In genomic region chr14:105240811-105241576, GRCh38 we compare ENCODE assay signal across 17 cellular contexts. TPM values are rescaled to one million over a fixed set of nuclear protein-coding genes. Genes with fewer than 3 reads are reported as not detected.
A peak's percentile ranks its signal among the peaks of the same experiment; 100 is the strongest.
DNase-seq lines count a peak whose midpoint lies in the region; ATAC-seq, FAIRE-seq and TF ChIP-seq lines count a peak whose summit lies in the region.
"Had no signal": no experiment of that assay in that cellular context is flagged by ENCODE, and none has a peak within 500 bp of the region (broad histone marks: within the 10 kb centered on the region; RNA-seq: fewer than 3 reads in every experiment).

No MANE protein-coding gene starts in this region.

- no peaks in the 10 kb centered on the region for H4K20me1 ChIP-seq in H9 (ENCODE audit: control insufficient read depth, insufficient read depth, insufficient read length)
- H4K20me1 ChIP-seq in OCI-LY7 (ENCODE audit: insufficient read depth, low read length) = no peaks in the 10 kb centered on the region

- peaks cover 0 to 12% (median 2%) of the 10 kb centered on the region in 3 experiments; a peak in 3 of 7 replicates for H3K36me3 Mint-ChIP-seq in H9 (ENCODE audit: insufficient read depth in 1 of 3, low read depth in 3 of 3)

- H3K4me1 ChIP-seq in H9 (ENCODE audit: insufficient read depth, low read length) (no peaks in the 10 kb centered on the region), kidney (ENCODE audit: control insufficient read depth in 1 of 2, insufficient read depth in 1 of 2, low read depth in 1 of 2, low read length in 2 of 2) (no peaks in the 10 kb centered on the region), OCI-LY7 (ENCODE audit: insufficient read depth, low read length, poor library complexity, severe bottlenecking) (no peaks in the 10 kb centered on the region)
- H3K4me1 ChIP-seq: HAP-1 had no signal

- H3K4ac ChIP-seq in H9 (ENCODE audit: low read depth, low read length) = no peak overlapping the region

- CTCF ChIA-PET in OCI-LY7 (lab: Charles Lee; ENCODE audit: unreplicated experiment) = no interaction called here

- no peaks in the 10 kb centered on the region for H3K23me2 ChIP-seq in H9 (ENCODE audit: insufficient read length, low read depth, low read length, poor library complexity, severe bottlenecking)

- H3K14ac ChIP-seq in H9 (ENCODE audit: insufficient read depth, low read length) = peak overlapping the region; percentile 1; the same call in 1 of the 2 replicates

- no peak overlapping the region for H3T11ph ChIP-seq in H9 (ENCODE audit: low read length)

- no peak overlapping the region for H2BK120ac ChIP-seq in H9 (ENCODE audit: low read depth, low read length, poor library complexity, severe bottlenecking)

- no peak overlapping the region for H2BK12ac ChIP-seq in H9 (ENCODE audit: insufficient read length, low read depth, low read length)

- H3K9ac ChIP-seq in H9 (ENCODE audit: extremely low read depth, insufficient read length, low read length) (no peak overlapping the region), kidney (ENCODE audit: low read length in 2 of 2) (no peak overlapping the region)
- H3K9ac ChIP-seq: BLaER1 treated with 17β-estradiol and CSF1 and Interleukin-3, amounts not matched to agents 10 nM and 100 nM had no signal

- no peak overlapping the region for H4K91ac ChIP-seq in H9 (ENCODE audit: insufficient read length, low read depth, low read length)

- no peak overlapping the region for H3K27ac Mint-ChIP-seq in H9
- H3K27ac Mint-ChIP-seq: B cell; CD8-positive, alpha-beta T cell had no signal

- no peak overlapping the region for H2BK5ac ChIP-seq in H9 (ENCODE audit: insufficient read length, low read length)

- H3K27me3 ChIP-seq in H9 (ENCODE audit: insufficient read depth, low read length) = no peaks in the 10 kb centered on the region
- H3K27me3 ChIP-seq: BLaER1 treated with 17β-estradiol and CSF1 and Interleukin-3, amounts not matched to agents 10 nM and 100 nM had no signal

- H3K27me3 Mint-ChIP-seq in H9 (ENCODE audit: low read depth) = no peaks in the 10 kb centered on the region
- H3K27me3 Mint-ChIP-seq: B cell had no signal

- H3K9me3 ChIP-seq in H9 (ENCODE audit: control insufficient read depth, low read depth, low read length) = no peaks in the 10 kb centered on the region
- no peaks in the 10 kb centered on the region for H3K9me3 ChIP-seq in kidney (ENCODE audit: control insufficient read depth in 1 of 2, low read length in 2 of 2)
- H3K9me3 ChIP-seq in OCI-LY7 (ENCODE audit: low read length) = no peaks in the 10 kb centered on the region
- H3K9me3 ChIP-seq: HAP-1 had no signal

- no peaks in the 10 kb centered on the region for H3K4me1 Mint-ChIP-seq in H9

- H3K27ac ChIP-seq in H9 (ENCODE audit: insufficient read length, low read depth, low read length) (no peak overlapping the region), kidney (ENCODE audit: low read depth in 2 of 2, low read length in 2 of 2) (no peak overlapping the region), OCI-LY7 (ENCODE audit: low read depth, low read length, poor library complexity, severe bottlenecking) (no peak overlapping the region)
- H3K27ac ChIP-seq: BLaER1 treated with 17β-estradiol and CSF1 and Interleukin-3, amounts not matched to agents 10 nM and 100 nM had no signal

- H2BK15ac ChIP-seq in H9 (ENCODE audit: low read depth, low read length) = no peak overlapping the region

- no peak overlapping the region for H3K4me2 ChIP-seq in H9 (ENCODE audit: insufficient read depth, insufficient read length, low read length)
- H3K4me2 ChIP-seq in OCI-LY7 (ENCODE audit: low read length) = no peak overlapping the region
- H3K4me2 ChIP-seq: BLaER1 treated with 17β-estradiol and CSF1 and Interleukin-3, amounts not matched to agents 10 nM and 100 nM had no signal

- no peak overlapping the region for H3K4me3 ChIP-seq in kidney (ENCODE audit: low read length in 2 of 2)
- H3K4me3 ChIP-seq in OCI-LY7 (ENCODE audit: low read depth, low read length, poor library complexity, severe bottlenecking) = no peak overlapping the region
- H3K4me3 ChIP-seq: BLaER1 treated with 17β-estradiol and CSF1 and Interleukin-3, amounts not matched to agents 10 nM and 100 nM; HAP-1 had no signal

- H3K56ac ChIP-seq in H9 (ENCODE audit: insufficient read length, low read depth, low read length) = no peak overlapping the region

- no peak overlapping the region for H2AK5ac ChIP-seq in H9 (ENCODE audit: insufficient read length, low read length)

- H3K36me3 ChIP-seq in kidney (ENCODE audit: control insufficient read depth in 1 of 2, insufficient read depth in 2 of 2, low read length in 2 of 2) (peaks cover 0 to 3% of the 10 kb centered on the region in 2 donors), OCI-LY7 (ENCODE audit: insufficient read depth, low read length) (peaks cover 12% of the 10 kb centered on the region)

- DNase-seq in left ventricle myocardium superior (peak; percentile 18), cardiac septum (ENCODE audit: low spot score) (no peak), H9 (no peak), kidney (peak; percentile 64), posterior vena cava (ENCODE audit: low spot score) (peak; percentile 73), OCI-LY7 (ENCODE audit: low spot score) (no peak), NCI-H1436 treated with DMSO at 0.1 percent for 48 hours (lab: John Stamatoyannopoulos, UW) (no peak)
- DNase-seq: Calu3; CD8-positive, alpha-beta T cell; DMS79 treated with DMSO at 0.1 percent for 48 hours; GF-D8; GOT3 had no signal

- TF ChIP-seq CTCF in H9 (conservative IDR thresholded peaks at IDR 0.05) (no peak), kidney (IDR thresholded peaks at IDR 0.05; ENCODE audit: borderline replicate concordance, extremely low read depth, insufficient read depth) (no peak), OCI-LY7 (conservative IDR thresholded peaks at IDR 0.05; ENCODE audit: low read length) (no peak)

- H3K9me2 ChIP-seq in OCI-LY7 (ENCODE audit: insufficient read depth, low read length) = no peaks in the 10 kb centered on the region

- POLR2A ChIA-PET in OCI-LY7 (lab: Charles Lee) = no interaction called here

- H3K18ac ChIP-seq in H9 (ENCODE audit: insufficient read length, low read depth, low read length) = no peak overlapping the region

- no peak overlapping the region for H4K5ac ChIP-seq in H9 (ENCODE audit: insufficient read length, low read depth, low read length)

- H3K23ac ChIP-seq in H9 (ENCODE audit: insufficient read length, low read depth, low read length) = no peak overlapping the region

- FAIRE-seq in kidney (lab: Jason Lieb, UNC) = no peak
- FAIRE-seq: HepG2 had no signal

- no peaks in the 10 kb centered on the region for H3K9me3 Mint-ChIP-seq in H9
- H3K9me3 Mint-ChIP-seq: CD8-positive, alpha-beta T cell had no signal

- intact Hi-C loops in left ventricle myocardium superior (cut with micrococcal nuclease) = no loop called here
- intact Hi-C loops in cardiac septum (cut with DNase I) = no loop called here
- intact Hi-C loops in kidney (cut with DNase I) = no loop called here
- intact Hi-C loops in posterior vena cava (cut with DNase I) = no loop called here
- intact Hi-C loops in OCI-LY7 (cut with micrococcal nuclease; ENCODE audit: unreplicated experiment) = no loop called here

- no CpG with 5 or more reads among the region's 31 CpGs for WGBS in H9 (ENCODE audit: extremely low coverage, insufficient read length, low lambda C conversion rate)

- H3K79me1 ChIP-seq in H9 (ENCODE audit: insufficient read depth, low read depth, low read length, poor library complexity, severe bottlenecking) = no peaks in the 10 kb centered on the region

- no peak overlapping the region for H2BK20ac ChIP-seq in H9 (ENCODE audit: low read depth, low read length, poor library complexity, severe bottlenecking)

- H3K79me2 ChIP-seq in H9 (ENCODE audit: insufficient read depth, low read length) (no peaks in the 10 kb centered on the region), OCI-LY7 (ENCODE audit: insufficient read depth, low read depth, low read length) (no peaks in the 10 kb centered on the region)

- H3K4me3 Mint-ChIP-seq in H9 = no peak overlapping the region
- H3K4me3 Mint-ChIP-seq: B cell; CD8-positive, alpha-beta T cell had no signal

- H4K8ac ChIP-seq in H9 (replicated peaks; ENCODE audit: insufficient read length, low read depth, low read length) = no peak overlapping the region

- no peak overlapping the region for H2AFZ ChIP-seq in H9 (ENCODE audit: low read length)
- no peak overlapping the region for H2AFZ ChIP-seq in OCI-LY7 (ENCODE audit: low read length)

- ATAC-seq in left ventricle myocardium superior = no peak
- ATAC-seq: CD8-positive, alpha-beta T cell had no signal

- BruUV-seq in OCI-LY7 (replicated peaks; lab: Mats Ljungman, UMichigan) = no TSS peak

RNA-seq across cellular contexts. Expression of gene BTBD6, which starts 7.3 kb away (rescaled TPM):
- total RNA-seq in left ventricle myocardium superior = 51.6 TPM
- 34.9 TPM for total RNA-seq in cardiac septum
- 22.9 and 23.3 TPM in 2 replicates for total RNA-seq in H9 (2021)
- total RNA-seq in kidney = 38.9 TPM
- 33.3 TPM for polyA plus RNA-seq in kidney (ENCODE audit: insufficient read depth, low read depth, low replicate concordance)
- total RNA-seq in posterior vena cava = 10 to 100 TPM; 38.4 to 42.4 TPM
- total RNA-seq in OCI-LY7 (2014; rRNA removed; shearing (Covaris generic)) = 27.9 and 30.0 TPM in 2 replicates
- 5.7 and 6.9 TPM in 2 replicates for total RNA-seq in OCI-LY7 (2022)
- total RNA-seq: A172, HepG2 had no signal
- polyA plus RNA-seq: HepG2 had no signal

RNA-seq across cellular contexts. Expression of gene BRF1, which starts 59.8 kb away (rescaled TPM):
- total RNA-seq in left ventricle myocardium superior = 20.3 TPM
- 17.7 TPM for total RNA-seq in cardiac septum
- total RNA-seq in H9 (2021) = 27.0 and 28.3 TPM in 2 replicates
- total RNA-seq in kidney = 34.1 TPM
- 19.3 TPM for polyA plus RNA-seq in kidney (ENCODE audit: insufficient read depth, low read depth, low replicate concordance)
- total RNA-seq in posterior vena cava = 10 to 100 TPM; 18.8 to 19.4 TPM
- total RNA-seq in OCI-LY7 (2014; rRNA removed; shearing (Covaris generic)) = 23.7 and 25.5 TPM in 2 replicates
- total RNA-seq in OCI-LY7 (2022) = 26.4 and 27.0 TPM in 2 replicates

RNA-seq across cellular contexts. Expression of gene NUDT14, which starts 59.9 kb away (rescaled TPM):
- total RNA-seq in left ventricle myocardium superior (34.7 TPM), cardiac septum (27.1 TPM), H9 (2021) (39.0 and 41.1 TPM in 2 replicates), kidney (48.6 TPM), posterior vena cava (10 to 100 TPM; 12.7 to 15.9 TPM), OCI-LY7 (2022) (37.0 and 37.5 TPM in 2 replicates)
- 59.1 TPM for polyA plus RNA-seq in kidney (ENCODE audit: insufficient read depth, low read depth, low replicate concordance)
- total RNA-seq in OCI-LY7 (2014; rRNA removed; shearing (Covaris generic)) = 19.5 and 32.1 TPM in 2 replicates

Comparison
In these comparisons a context has a peak if more than half of its experiments do, and no peak if none do; other contexts are left out.
1. DNase-seq: peak in left ventricle myocardium superior (single experiment), kidney (single experiment) and posterior vena cava (single experiment); none in cardiac septum (single experiment), H9 (single experiment), OCI-LY7 (single experiment) and NCI-H1436 treated with DMSO at 0.1 percent for 48 hours (single experiment).